ENCODE assay signal across 9 cellular contexts in genomic region chr6:111591901-111592461, GRCh38. TPM values are rescaled to one million over a fixed set of nuclear protein-coding genes. Genes with fewer than 3 reads are reported as not detected.
A peak's percentile ranks its signal among the peaks of the same experiment; 100 is the strongest.
DNase-seq lines count a peak whose midpoint lies in the region; ATAC-seq and TF ChIP-seq lines count a peak whose summit lies in the region.
"Had no signal": no experiment of that assay in that cellular context is flagged by ENCODE, and none has a peak within 500 bp of the region (broad histone marks: within the 10 kb centered on the region; RNA-seq: fewer than 3 reads in every experiment).

No MANE protein-coding gene starts in this region.

- H3K36me3 ChIP-seq in hepatocyte (replicated peaks; ENCODE audit: insufficient read depth, low read depth) (no peaks in the 10 kb centered on the region), subcutaneous abdominal adipose tissue (ENCODE audit: control insufficient read depth in 5 of 5, insufficient read depth in 5 of 5, low read length in 5 of 5) (peaks cover 0 to 6% (median 3%) of the 10 kb centered on the region in 5 donors)

- no peak overlapping the region for H2AFZ ChIP-seq in hepatocyte

- 69% methylated on average over 4 of the region's 4 CpGs for WGBS in hepatocyte (ENCODE audit: low lambda C conversion rate, missing lambda C conversion rate)

- no peak overlapping the region for H3K4me3 ChIP-seq in hepatocyte
- H3K4me3 ChIP-seq in subcutaneous abdominal adipose tissue (ENCODE audit: low read depth in 1 of 5, low read length in 5 of 5), result peak overlapping the region in 3 of 5 donors; percentile 35 to 38 (median 37)

- peak overlapping the region; percentile 48 for H3K27ac ChIP-seq in angular gyrus (ENCODE audit: low read depth, low read length)
- peak overlapping the region; percentile 71 for H3K27ac ChIP-seq in hepatocyte
- peak overlapping the region; percentile 94 for H3K27ac ChIP-seq in subcutaneous abdominal adipose tissue (ENCODE audit: low read depth, low read length)

- peaks cover 42% of the 10 kb centered on the region for H3K79me2 ChIP-seq in hepatocyte

- no peaks in the 10 kb centered on the region for H4K20me1 ChIP-seq in hepatocyte (ENCODE audit: insufficient read depth, poor library complexity, severe bottlenecking)

- no peaks in the 10 kb centered on the region for H3K9me2 ChIP-seq in hepatocyte (replicated peaks; ENCODE audit: insufficient read depth)

- ATAC-seq in GM21737 (IDR thresholded peaks at IDR 0.05; ENCODE audit: unreplicated experiment) (no peak), HG02759 (IDR thresholded peaks at IDR 0.05; ENCODE audit: unreplicated experiment) (no peak), HG03280 (IDR thresholded peaks at IDR 0.05; ENCODE audit: unreplicated experiment) (no peak)

- TF ChIP-seq CTCF in hepatocyte (IDR thresholded peaks at IDR 0.05; ENCODE audit: poor library complexity), result no peak

- H3K4me1 ChIP-seq in hepatocyte (ENCODE audit: insufficient read depth) (peaks cover 43% of the 10 kb centered on the region), subcutaneous abdominal adipose tissue (ENCODE audit: control insufficient read depth in 5 of 5, insufficient read depth in 5 of 5, low read length in 5 of 5) (peaks cover 5 to 67% (median 59%) of the 10 kb centered on the region in 5 donors)

- no peaks in the 10 kb centered on the region for H3K9me3 ChIP-seq in hepatocyte (ENCODE audit: low read depth)
- H3K9me3 ChIP-seq in subcutaneous abdominal adipose tissue (ENCODE audit: control insufficient read depth in 5 of 5, low read length in 5 of 5), result no peaks in the 10 kb centered on the region

- H3K4me2 ChIP-seq in hepatocyte, result peak overlapping the region; percentile 23

- DNase-seq in GM03348 (ENCODE audit: low spot score) (peak; percentile 60), hepatocyte (ENCODE audit: low spot score) (no peak), occipital lobe (lab: John Stamatoyannopoulos, UW) (no peak)
- DNase-seq: activated CD4-positive, alpha-beta T cell treated with anti-CD3 and anti-CD28 coated beads for 1 hour had no signal

- H3K27me3 ChIP-seq in hepatocyte, result no peaks in the 10 kb centered on the region
- no peaks in the 10 kb centered on the region for H3K27me3 ChIP-seq in subcutaneous abdominal adipose tissue (ENCODE audit: control insufficient read depth in 5 of 5, insufficient read depth in 4 of 5, low read length in 5 of 5)

- H3K9ac ChIP-seq in subcutaneous abdominal adipose tissue (ENCODE audit: low read length in 5 of 5), result peak overlapping the region in 4 of 5 donors; percentile 48 to 74 (median 64)

RNA-seq across cellular contexts. Expression of gene TRAF3IP2, which starts 13.7 kb away (rescaled TPM):
- total RNA-seq in hepatocyte, result 26.0 and 31.1 TPM in 2 replicates
- polyA plus RNA-seq in hepatocyte, result 21.9 and 22.2 TPM in 2 replicates
- 3.4 TPM for total RNA-seq in occipital lobe
